ENCODE assay signal across 1 cellular context in the genomic region with DNA sequence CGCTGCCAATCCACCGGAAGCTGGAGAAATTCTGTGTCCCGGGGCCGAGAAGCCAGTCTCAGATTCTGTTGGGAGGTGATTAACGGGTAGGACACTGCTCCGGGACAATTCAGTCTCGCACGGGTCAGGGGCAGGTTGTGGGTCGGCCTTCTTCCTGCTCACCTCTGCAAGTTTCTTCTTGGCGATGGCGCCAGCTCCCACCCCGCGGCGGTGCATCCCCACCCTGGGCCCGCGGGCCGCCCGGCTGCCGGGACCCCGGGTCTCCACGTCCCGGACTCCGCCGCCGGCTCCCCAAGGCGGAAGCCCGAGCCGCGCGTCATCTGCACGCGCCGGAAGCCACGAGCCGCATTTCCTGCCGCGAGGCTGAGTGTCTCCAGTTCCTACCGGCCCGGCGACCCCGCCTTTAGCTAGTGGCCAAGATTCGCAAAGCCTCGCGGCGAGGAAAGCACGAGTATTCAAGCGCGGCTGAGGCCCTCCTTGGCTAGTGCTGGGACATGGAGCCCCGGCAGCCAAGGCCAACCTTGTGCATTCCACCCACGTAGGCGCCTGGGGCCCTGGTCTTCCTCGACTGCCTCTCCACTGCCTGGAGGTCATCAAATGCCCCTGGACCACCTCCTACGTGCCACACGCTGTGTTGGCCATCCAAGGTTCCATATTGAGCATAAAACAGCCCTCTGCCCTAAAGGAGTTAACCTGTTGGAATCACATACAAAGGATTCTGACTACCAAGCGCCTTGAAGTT.
TF ChIP-seq lines count a peak whose summit lies in the region.

A gene with protein sequence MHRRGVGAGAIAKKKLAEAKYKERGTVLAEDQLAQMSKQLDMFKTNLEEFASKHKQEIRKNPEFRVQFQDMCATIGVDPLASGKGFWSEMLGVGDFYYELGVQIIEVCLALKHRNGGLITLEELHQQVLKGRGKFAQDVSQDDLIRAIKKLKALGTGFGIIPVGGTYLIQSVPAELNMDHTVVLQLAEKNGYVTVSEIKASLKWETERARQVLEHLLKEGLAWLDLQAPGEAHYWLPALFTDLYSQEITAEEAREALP (minus strand): TSS at position 324 of the 742 bp plus-strand sequence. CDS start 108 bp downstream, at position 216.

TF ChIP-seq in K562, 482 proteins besides CTCF, POLR2A, EP300 and RAD21 (continued from another document and continues in another):
- TF ChIP-seq, protein P1, sequence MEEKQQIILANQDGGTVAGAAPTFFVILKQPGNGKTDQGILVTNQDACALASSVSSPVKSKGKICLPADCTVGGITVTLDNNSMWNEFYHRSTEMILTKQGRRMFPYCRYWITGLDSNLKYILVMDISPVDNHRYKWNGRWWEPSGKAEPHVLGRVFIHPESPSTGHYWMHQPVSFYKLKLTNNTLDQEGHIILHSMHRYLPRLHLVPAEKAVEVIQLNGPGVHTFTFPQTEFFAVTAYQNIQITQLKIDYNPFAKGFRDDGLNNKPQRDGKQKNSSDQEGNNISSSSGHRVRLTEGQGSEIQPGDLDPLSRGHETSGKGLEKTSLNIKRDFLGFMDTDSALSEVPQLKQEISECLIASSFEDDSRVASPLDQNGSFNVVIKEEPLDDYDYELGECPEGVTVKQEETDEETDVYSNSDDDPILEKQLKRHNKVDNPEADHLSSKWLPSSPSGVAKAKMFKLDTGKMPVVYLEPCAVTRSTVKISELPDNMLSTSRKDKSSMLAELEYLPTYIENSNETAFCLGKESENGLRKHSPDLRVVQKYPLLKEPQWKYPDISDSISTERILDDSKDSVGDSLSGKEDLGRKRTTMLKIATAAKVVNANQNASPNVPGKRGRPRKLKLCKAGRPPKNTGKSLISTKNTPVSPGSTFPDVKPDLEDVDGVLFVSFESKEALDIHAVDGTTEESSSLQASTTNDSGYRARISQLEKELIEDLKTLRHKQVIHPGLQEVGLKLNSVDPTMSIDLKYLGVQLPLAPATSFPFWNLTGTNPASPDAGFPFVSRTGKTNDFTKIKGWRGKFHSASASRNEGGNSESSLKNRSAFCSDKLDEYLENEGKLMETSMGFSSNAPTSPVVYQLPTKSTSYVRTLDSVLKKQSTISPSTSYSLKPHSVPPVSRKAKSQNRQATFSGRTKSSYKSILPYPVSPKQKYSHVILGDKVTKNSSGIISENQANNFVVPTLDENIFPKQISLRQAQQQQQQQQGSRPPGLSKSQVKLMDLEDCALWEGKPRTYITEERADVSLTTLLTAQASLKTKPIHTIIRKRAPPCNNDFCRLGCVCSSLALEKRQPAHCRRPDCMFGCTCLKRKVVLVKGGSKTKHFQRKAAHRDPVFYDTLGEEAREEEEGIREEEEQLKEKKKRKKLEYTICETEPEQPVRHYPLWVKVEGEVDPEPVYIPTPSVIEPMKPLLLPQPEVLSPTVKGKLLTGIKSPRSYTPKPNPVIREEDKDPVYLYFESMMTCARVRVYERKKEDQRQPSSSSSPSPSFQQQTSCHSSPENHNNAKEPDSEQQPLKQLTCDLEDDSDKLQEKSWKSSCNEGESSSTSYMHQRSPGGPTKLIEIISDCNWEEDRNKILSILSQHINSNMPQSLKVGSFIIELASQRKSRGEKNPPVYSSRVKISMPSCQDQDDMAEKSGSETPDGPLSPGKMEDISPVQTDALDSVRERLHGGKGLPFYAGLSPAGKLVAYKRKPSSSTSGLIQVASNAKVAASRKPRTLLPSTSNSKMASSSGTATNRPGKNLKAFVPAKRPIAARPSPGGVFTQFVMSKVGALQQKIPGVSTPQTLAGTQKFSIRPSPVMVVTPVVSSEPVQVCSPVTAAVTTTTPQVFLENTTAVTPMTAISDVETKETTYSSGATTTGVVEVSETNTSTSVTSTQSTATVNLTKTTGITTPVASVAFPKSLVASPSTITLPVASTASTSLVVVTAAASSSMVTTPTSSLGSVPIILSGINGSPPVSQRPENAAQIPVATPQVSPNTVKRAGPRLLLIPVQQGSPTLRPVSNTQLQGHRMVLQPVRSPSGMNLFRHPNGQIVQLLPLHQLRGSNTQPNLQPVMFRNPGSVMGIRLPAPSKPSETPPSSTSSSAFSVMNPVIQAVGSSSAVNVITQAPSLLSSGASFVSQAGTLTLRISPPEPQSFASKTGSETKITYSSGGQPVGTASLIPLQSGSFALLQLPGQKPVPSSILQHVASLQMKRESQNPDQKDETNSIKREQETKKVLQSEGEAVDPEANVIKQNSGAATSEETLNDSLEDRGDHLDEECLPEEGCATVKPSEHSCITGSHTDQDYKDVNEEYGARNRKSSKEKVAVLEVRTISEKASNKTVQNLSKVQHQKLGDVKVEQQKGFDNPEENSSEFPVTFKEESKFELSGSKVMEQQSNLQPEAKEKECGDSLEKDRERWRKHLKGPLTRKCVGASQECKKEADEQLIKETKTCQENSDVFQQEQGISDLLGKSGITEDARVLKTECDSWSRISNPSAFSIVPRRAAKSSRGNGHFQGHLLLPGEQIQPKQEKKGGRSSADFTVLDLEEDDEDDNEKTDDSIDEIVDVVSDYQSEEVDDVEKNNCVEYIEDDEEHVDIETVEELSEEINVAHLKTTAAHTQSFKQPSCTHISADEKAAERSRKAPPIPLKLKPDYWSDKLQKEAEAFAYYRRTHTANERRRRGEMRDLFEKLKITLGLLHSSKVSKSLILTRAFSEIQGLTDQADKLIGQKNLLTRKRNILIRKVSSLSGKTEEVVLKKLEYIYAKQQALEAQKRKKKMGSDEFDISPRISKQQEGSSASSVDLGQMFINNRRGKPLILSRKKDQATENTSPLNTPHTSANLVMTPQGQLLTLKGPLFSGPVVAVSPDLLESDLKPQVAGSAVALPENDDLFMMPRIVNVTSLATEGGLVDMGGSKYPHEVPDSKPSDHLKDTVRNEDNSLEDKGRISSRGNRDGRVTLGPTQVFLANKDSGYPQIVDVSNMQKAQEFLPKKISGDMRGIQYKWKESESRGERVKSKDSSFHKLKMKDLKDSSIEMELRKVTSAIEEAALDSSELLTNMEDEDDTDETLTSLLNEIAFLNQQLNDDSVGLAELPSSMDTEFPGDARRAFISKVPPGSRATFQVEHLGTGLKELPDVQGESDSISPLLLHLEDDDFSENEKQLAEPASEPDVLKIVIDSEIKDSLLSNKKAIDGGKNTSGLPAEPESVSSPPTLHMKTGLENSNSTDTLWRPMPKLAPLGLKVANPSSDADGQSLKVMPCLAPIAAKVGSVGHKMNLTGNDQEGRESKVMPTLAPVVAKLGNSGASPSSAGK (IDR thresholded peaks at IDR 0.05) = peak; percentile 99
- TF ChIP-seq CXXC5 (CRISPR knock-in tag; IDR thresholded peaks at IDR 0.05) (peak; percentile 82), DMBX1 (CRISPR knock-in tag; IDR thresholded peaks at IDR 0.05; ENCODE audit: borderline replicate concordance) (no peak; the same call in 1 of the 2 replicates), NFXL1 (CRISPR knock-in tag; IDR thresholded peaks at IDR 0.05) (no peak), NONO (IDR thresholded peaks at IDR 0.05; ENCODE audit: low read depth in 2 of 2, low read length in 1 of 2) (peak in 1 of 2 experiments; percentile 64; a peak in 2 of 4 replicates), NFIC (IDR thresholded peaks at IDR 0.05) (no peak; the same call in 1 of the 2 replicates), FOXK2 (conservative IDR thresholded peaks at IDR 0.05 in 1 of 2, IDR thresholded peaks at IDR 0.05 in 1 of 2; ENCODE audit: low read depth in 2 of 2) (peak; percentile 23 to 25; a peak in 1 of 4 replicates), GABPB1 (CRISPR knock-in tag; IDR thresholded peaks at IDR 0.05) (peak; percentile 97), SPI1 (IDR thresholded peaks at IDR 0.05; ENCODE audit: borderline replicate concordance, low read depth, low read length) (peak; percentile 53; the same call in 1 of the 2 replicates), RBBP5 (IDR thresholded peaks at IDR 0.05; ENCODE audit: borderline replicate concordance, insufficient read depth, low read length, poor library complexity, severe bottlenecking) (peak; percentile 81), NR2C2 (CRISPR knock-in tag; IDR thresholded peaks at IDR 0.05) (no peak), NR2C2 (tag; IDR thresholded peaks at IDR 0.05) (peak; percentile 75), EP400 (IDR thresholded peaks at IDR 0.05) (peak; percentile 97), NFRKB (IDR thresholded peaks at IDR 0.05; ENCODE audit: low read depth) (peak; percentile 90; the same call in 1 of the 2 replicates), ZFX (CRISPR knock-in tag; IDR thresholded peaks at IDR 0.05) (peak; percentile 97), TEAD1 (CRISPR knock-in tag; IDR thresholded peaks at IDR 0.05) (peak; percentile 27 to 90; a peak in 1 of 4 replicates), FIP1L1 (IDR thresholded peaks at IDR 0.05; ENCODE audit: low read depth, low read length, poor library complexity, severe bottlenecking) (peak; percentile 58), KLF16 (IDR thresholded peaks at IDR 0.05) (peak; percentile 64; the same call in 1 of the 2 replicates)
- TF ChIP-seq, protein P2, sequence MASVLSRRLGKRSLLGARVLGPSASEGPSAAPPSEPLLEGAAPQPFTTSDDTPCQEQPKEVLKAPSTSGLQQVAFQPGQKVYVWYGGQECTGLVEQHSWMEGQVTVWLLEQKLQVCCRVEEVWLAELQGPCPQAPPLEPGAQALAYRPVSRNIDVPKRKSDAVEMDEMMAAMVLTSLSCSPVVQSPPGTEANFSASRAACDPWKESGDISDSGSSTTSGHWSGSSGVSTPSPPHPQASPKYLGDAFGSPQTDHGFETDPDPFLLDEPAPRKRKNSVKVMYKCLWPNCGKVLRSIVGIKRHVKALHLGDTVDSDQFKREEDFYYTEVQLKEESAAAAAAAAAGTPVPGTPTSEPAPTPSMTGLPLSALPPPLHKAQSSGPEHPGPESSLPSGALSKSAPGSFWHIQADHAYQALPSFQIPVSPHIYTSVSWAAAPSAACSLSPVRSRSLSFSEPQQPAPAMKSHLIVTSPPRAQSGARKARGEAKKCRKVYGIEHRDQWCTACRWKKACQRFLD (CRISPR knock-in tag; IDR thresholded peaks at IDR 0.05) = peak; percentile 95; the same call in 1 of the 2 replicates
- TF ChIP-seq, protein P3, sequence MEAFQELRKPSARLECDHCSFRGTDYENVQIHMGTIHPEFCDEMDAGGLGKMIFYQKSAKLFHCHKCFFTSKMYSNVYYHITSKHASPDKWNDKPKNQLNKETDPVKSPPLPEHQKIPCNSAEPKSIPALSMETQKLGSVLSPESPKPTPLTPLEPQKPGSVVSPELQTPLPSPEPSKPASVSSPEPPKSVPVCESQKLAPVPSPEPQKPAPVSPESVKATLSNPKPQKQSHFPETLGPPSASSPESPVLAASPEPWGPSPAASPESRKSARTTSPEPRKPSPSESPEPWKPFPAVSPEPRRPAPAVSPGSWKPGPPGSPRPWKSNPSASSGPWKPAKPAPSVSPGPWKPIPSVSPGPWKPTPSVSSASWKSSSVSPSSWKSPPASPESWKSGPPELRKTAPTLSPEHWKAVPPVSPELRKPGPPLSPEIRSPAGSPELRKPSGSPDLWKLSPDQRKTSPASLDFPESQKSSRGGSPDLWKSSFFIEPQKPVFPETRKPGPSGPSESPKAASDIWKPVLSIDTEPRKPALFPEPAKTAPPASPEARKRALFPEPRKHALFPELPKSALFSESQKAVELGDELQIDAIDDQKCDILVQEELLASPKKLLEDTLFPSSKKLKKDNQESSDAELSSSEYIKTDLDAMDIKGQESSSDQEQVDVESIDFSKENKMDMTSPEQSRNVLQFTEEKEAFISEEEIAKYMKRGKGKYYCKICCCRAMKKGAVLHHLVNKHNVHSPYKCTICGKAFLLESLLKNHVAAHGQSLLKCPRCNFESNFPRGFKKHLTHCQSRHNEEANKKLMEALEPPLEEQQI (IDR thresholded peaks at IDR 0.05) = no peak
- TF ChIP-seq, protein P4, sequence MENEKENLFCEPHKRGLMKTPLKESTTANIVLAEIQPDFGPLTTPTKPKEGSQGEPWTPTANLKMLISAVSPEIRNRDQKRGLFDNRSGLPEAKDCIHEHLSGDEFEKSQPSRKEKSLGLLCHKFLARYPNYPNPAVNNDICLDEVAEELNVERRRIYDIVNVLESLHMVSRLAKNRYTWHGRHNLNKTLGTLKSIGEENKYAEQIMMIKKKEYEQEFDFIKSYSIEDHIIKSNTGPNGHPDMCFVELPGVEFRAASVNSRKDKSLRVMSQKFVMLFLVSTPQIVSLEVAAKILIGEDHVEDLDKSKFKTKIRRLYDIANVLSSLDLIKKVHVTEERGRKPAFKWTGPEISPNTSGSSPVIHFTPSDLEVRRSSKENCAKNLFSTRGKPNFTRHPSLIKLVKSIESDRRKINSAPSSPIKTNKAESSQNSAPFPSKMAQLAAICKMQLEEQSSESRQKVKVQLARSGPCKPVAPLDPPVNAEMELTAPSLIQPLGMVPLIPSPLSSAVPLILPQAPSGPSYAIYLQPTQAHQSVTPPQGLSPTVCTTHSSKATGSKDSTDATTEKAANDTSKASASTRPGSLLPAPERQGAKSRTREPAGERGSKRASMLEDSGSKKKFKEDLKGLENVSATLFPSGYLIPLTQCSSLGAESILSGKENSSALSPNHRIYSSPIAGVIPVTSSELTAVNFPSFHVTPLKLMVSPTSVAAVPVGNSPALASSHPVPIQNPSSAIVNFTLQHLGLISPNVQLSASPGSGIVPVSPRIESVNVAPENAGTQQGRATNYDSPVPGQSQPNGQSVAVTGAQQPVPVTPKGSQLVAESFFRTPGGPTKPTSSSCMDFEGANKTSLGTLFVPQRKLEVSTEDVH (IDR thresholded peaks at IDR 0.05; ENCODE audit: low read depth, partially characterized antibody) = peak; percentile 93
- TF ChIP-seq, protein P5, sequence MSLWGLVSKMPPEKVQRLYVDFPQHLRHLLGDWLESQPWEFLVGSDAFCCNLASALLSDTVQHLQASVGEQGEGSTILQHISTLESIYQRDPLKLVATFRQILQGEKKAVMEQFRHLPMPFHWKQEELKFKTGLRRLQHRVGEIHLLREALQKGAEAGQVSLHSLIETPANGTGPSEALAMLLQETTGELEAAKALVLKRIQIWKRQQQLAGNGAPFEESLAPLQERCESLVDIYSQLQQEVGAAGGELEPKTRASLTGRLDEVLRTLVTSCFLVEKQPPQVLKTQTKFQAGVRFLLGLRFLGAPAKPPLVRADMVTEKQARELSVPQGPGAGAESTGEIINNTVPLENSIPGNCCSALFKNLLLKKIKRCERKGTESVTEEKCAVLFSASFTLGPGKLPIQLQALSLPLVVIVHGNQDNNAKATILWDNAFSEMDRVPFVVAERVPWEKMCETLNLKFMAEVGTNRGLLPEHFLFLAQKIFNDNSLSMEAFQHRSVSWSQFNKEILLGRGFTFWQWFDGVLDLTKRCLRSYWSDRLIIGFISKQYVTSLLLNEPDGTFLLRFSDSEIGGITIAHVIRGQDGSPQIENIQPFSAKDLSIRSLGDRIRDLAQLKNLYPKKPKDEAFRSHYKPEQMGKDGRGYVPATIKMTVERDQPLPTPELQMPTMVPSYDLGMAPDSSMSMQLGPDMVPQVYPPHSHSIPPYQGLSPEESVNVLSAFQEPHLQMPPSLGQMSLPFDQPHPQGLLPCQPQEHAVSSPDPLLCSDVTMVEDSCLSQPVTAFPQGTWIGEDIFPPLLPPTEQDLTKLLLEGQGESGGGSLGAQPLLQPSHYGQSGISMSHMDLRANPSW (CRISPR knock-in tag; IDR thresholded peaks at IDR 0.05) = peak; percentile 81; the same call in 1 of the 2 replicates
- TF ChIP-seq, protein P6, sequence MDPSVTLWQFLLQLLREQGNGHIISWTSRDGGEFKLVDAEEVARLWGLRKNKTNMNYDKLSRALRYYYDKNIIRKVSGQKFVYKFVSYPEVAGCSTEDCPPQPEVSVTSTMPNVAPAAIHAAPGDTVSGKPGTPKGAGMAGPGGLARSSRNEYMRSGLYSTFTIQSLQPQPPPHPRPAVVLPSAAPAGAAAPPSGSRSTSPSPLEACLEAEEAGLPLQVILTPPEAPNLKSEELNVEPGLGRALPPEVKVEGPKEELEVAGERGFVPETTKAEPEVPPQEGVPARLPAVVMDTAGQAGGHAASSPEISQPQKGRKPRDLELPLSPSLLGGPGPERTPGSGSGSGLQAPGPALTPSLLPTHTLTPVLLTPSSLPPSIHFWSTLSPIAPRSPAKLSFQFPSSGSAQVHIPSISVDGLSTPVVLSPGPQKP (CRISPR knock-in tag; IDR thresholded peaks at IDR 0.05) = no peak
- TF ChIP-seq, protein P7, sequence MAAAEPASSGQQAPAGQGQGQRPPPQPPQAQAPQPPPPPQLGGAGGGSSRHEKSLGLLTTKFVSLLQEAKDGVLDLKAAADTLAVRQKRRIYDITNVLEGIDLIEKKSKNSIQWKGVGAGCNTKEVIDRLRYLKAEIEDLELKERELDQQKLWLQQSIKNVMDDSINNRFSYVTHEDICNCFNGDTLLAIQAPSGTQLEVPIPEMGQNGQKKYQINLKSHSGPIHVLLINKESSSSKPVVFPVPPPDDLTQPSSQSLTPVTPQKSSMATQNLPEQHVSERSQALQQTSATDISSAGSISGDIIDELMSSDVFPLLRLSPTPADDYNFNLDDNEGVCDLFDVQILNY (CRISPR knock-in tag; IDR thresholded peaks at IDR 0.05) = peak; percentile 72; the same call in 1 of the 2 replicates
